9 cellular contexts compared by ENCODE assay signal in genomic region chr2:69581774-69582581, GRCh38.
DNase-seq lines count a peak whose midpoint lies in the region; ATAC-seq and TF ChIP-seq lines count a peak whose summit lies in the region.
"Had no signal": no experiment of that assay in that cellular context is flagged by ENCODE, and none has a peak within 500 bp of the region (broad histone marks: within the 10 kb centered on the region; RNA-seq: fewer than 3 reads in every experiment).

No MANE protein-coding gene starts in this region.

- peak; percentile 38 for ATAC-seq in GM18498 (IDR thresholded peaks at IDR 0.05; ENCODE audit: unreplicated experiment)

- H3K36me3 Mint-ChIP-seq in osteocyte (ENCODE audit: unreplicated experiment), result no peaks in the 10 kb centered on the region

- DNase-seq in NOMO-1 treated with DMSO at 0.1 percent for 48 hours (lab: John Stamatoyannopoulos, UW; ENCODE audit: unreplicated experiment) (peak; percentile 58), choroid plexus epithelial cell (ENCODE audit: low read depth) (peak; percentile 47), osteocyte (ENCODE audit: extremely low spot score, unreplicated experiment) (no peak), 8988T (no peak), iPS-NIHi11 (ENCODE audit: low spot score) (no peak), inferior parietal cortex (ENCODE audit: extremely low spot score) (no peak), DMS79 (lab: John Stamatoyannopoulos, UW) (no peak)

- peak overlapping the region; percentile 8 for H3K27ac Mint-ChIP-seq in osteocyte (ENCODE audit: unreplicated experiment)

- H3K4me3 Mint-ChIP-seq in osteocyte (ENCODE audit: unreplicated experiment), result no peak overlapping the region

- H3K4me1 Mint-ChIP-seq in osteocyte (ENCODE audit: unreplicated experiment), result peaks cover 59% of the 10 kb centered on the region

- no peaks in the 10 kb centered on the region for H3K9me3 Mint-ChIP-seq in osteocyte (ENCODE audit: unreplicated experiment)

- no peaks in the 10 kb centered on the region for H3K27me3 Mint-ChIP-seq in osteocyte (ENCODE audit: unreplicated experiment)

- no peak overlapping the region for H3K4me3 ChIP-seq in choroid plexus epithelial cell (ENCODE audit: low read depth, low read length)
- H3K4me3 ChIP-seq: thoracic aorta had no signal

- TF ChIP-seq CTCF in choroid plexus epithelial cell (conservative IDR thresholded peaks at IDR 0.05; ENCODE audit: low read depth, low read length), result no peak
- no peak for TF ChIP-seq CTCF in osteocyte (IDR thresholded peaks at IDR 0.05)

Comparison
In these comparisons a context has a peak if more than half of its experiments do, and no peak if none do; other contexts are left out.
1. DNase-seq: peak in NOMO-1 treated with DMSO at 0.1 percent for 48 hours (single experiment) and choroid plexus epithelial cell (single experiment); none in osteocyte (single experiment), 8988T (single experiment), iPS-NIHi11 (single experiment), inferior parietal cortex (single experiment) and DMS79 (single experiment).